ENCODE assay signal across 12 cellular contexts in genomic region chr1:220818421-220819173, GRCh38. TPM values are rescaled to one million over a fixed set of nuclear protein-coding genes. Genes with fewer than 3 reads are reported as not detected.
A peak's percentile ranks its signal among the peaks of the same experiment; 100 is the strongest.
DNase-seq lines count a peak whose midpoint lies in the region; ATAC-seq, FAIRE-seq and TF ChIP-seq lines count a peak whose summit lies in the region.
"Had no signal": no experiment of that assay in that cellular context is flagged by ENCODE, and none has a peak within 500 bp of the region (broad histone marks: within the 10 kb centered on the region; RNA-seq: fewer than 3 reads in every experiment).

No MANE protein-coding gene starts in this region.

- TF ChIP-seq CTCF in AG04449 (IDR thresholded peaks at IDR 0.05; ENCODE audit: insufficient read depth, low read length, missing control alignments): no peak
- no peak for TF ChIP-seq CTCF in esophagus muscularis mucosa (IDR thresholded peaks at IDR 0.05)
- no peak for TF ChIP-seq CTCF in GM20000 (IDR thresholded peaks at IDR 0.05; ENCODE audit: extremely low read depth, missing control alignments)

- intact Hi-C loops in esophagus muscularis mucosa (cut with DNase I): loop anchor here (10.0 kb wide), 1 partner anchor 216 kb away; no protein-coding TSS in a partner anchor

- H3K4me3 ChIP-seq in AG04449 (ENCODE audit: low read depth, low read length): no peak overlapping the region
- H3K4me3 ChIP-seq in esophagus muscularis mucosa: no peak overlapping the region
- H3K4me3 ChIP-seq in muscle layer of duodenum (ENCODE audit: low read depth in 1 of 2, low read length in 2 of 2): no peak overlapping the region
- H3K4me3 ChIP-seq: BLaER1 treated with 17β-estradiol and CSF1 and Interleukin-3, amounts not matched to agents 10 nM and 100 nM; HAP-1 had no signal

- DNase-seq in AG04449 (ENCODE audit: low read depth, low spot score) (peak; percentile 90), HTR-8/SVneo (ENCODE audit: insufficient read length, low spot score) (peak; percentile 72), esophagus muscularis mucosa (ENCODE audit: extremely low spot score) (no peak), GM20000 (ENCODE audit: low spot score) (no peak), NCI-H1417 treated with DMSO at 0.1 percent for 48 hours (lab: John Stamatoyannopoulos, UW) (no peak)
- no peak for DNase-seq in effector memory CD8-positive, alpha-beta T cell
- DNase-seq: NCI-H2171 treated with DMSO at 0.1 percent for 48 hours, T-helper 1 cell had no signal

- peak overlapping the region; percentile 79 to 87 (median 81) for H3K27ac ChIP-seq in esophagus muscularis mucosa (replicated peaks in 1 of 4)
- H3K27ac ChIP-seq in muscle layer of duodenum (ENCODE audit: low read length): peak overlapping the region; percentile 84

- no peak overlapping the region for H3K27ac Mint-ChIP-seq in effector memory CD8-positive, alpha-beta T cell

- TF ChIP-seq EP300 in esophagus muscularis mucosa (IDR thresholded peaks at IDR 0.05): peak; percentile 60

- H3K9me3 ChIP-seq in esophagus muscularis mucosa (no peaks in the 10 kb centered on the region), muscle layer of duodenum (ENCODE audit: control insufficient read depth in 1 of 2, low read length in 2 of 2) (no peaks in the 10 kb centered on the region)
- H3K9me3 ChIP-seq: HAP-1 had no signal

- peaks cover 8 to 30% of the 10 kb centered on the region in 2 donors for H3K27me3 Mint-ChIP-seq in effector memory CD8-positive, alpha-beta T cell

- H3K4me1 ChIP-seq in esophagus muscularis mucosa: peaks cover 2 to 69% (median 61%) of the 10 kb centered on the region in 4 donors
- H3K4me1 ChIP-seq in muscle layer of duodenum (ENCODE audit: control insufficient read depth in 1 of 2, insufficient read depth in 2 of 2, low read length in 2 of 2): peaks cover 0 to 42% of the 10 kb centered on the region in 2 donors
- H3K4me1 ChIP-seq: BLaER1 treated with 17β-estradiol and CSF1 and Interleukin-3, amounts not matched to agents 10 nM and 100 nM; HAP-1 had no signal

- no peaks in the 10 kb centered on the region for H3K36me3 Mint-ChIP-seq in effector memory CD8-positive, alpha-beta T cell (ENCODE audit: insufficient read depth)

- CTCF ChIA-PET in AG04449 (lab: Yijun Ruan, JAX): interaction anchor here (1.0 to 2.6 kb wide), 4 partner anchors 9 to 613 kb away, joined by 5 to 19 read pairs (median 6); no protein-coding TSS in a partner anchor

- H3K9me3 Mint-ChIP-seq in effector memory CD8-positive, alpha-beta T cell: peaks cover 0 to 1% of the 10 kb centered on the region in 2 donors

- 30% methylated on average over 9 of the region's 14 CpGs for WGBS in esophagus muscularis mucosa

- no peaks in the 10 kb centered on the region for H3K4me1 Mint-ChIP-seq in effector memory CD8-positive, alpha-beta T cell (ENCODE audit: low read depth in 2 of 2)

- H3K36me3 ChIP-seq in esophagus muscularis mucosa: no peaks in the 10 kb centered on the region
- H3K36me3 ChIP-seq in muscle layer of duodenum (ENCODE audit: control insufficient read depth in 1 of 2, insufficient read depth in 2 of 2, low read length in 2 of 2): no peaks in the 10 kb centered on the region
- H3K36me3 ChIP-seq: BLaER1 treated with 17β-estradiol and CSF1 and Interleukin-3, amounts not matched to agents 10 nM and 100 nM; HAP-1 had no signal

- ATAC-seq in HG02798 (IDR thresholded peaks at IDR 0.05; ENCODE audit: poor library complexity, unreplicated experiment): no peak
- ATAC-seq in effector memory CD8-positive, alpha-beta T cell (replicated peaks): no peak

- no peaks in the 10 kb centered on the region for H3K27me3 ChIP-seq in esophagus muscularis mucosa
- no peaks in the 10 kb centered on the region for H3K27me3 ChIP-seq in muscle layer of duodenum (ENCODE audit: low read depth, low read length)
- H3K27me3 ChIP-seq: BLaER1 treated with 17β-estradiol and CSF1 and Interleukin-3, amounts not matched to agents 10 nM and 100 nM had no signal

- POLR2A ChIA-PET in AG04449 (lab: Yijun Ruan, JAX): no interaction called here

- TF ChIP-seq POLR2A in esophagus muscularis mucosa (IDR thresholded peaks at IDR 0.05; ENCODE audit: low read depth): no peak

- FAIRE-seq in HTR-8/SVneo (lab: Jason Lieb, UNC): peak; percentile 67

- no peak overlapping the region for H3K4me3 Mint-ChIP-seq in effector memory CD8-positive, alpha-beta T cell

RNA-seq across cellular contexts. Expression of gene MTARC1, which starts 31.9 kb away (rescaled TPM):
- 1 to 10 TPM; 4.2 to 6.6 (median 5.1) TPM for total RNA-seq in esophagus muscularis mucosa

Comparison
In these comparisons a context has a peak if more than half of its experiments do, and no peak if none do; other contexts are left out.
1. DNase-seq: peak in AG04449 (single experiment) and HTR-8/SVneo (single experiment); none in esophagus muscularis mucosa (single experiment), GM20000 (single experiment), NCI-H1417 treated with DMSO at 0.1 percent for 48 hours (single experiment) and effector memory CD8-positive, alpha-beta T cell (0 of 3).